Comparison of ENCODE assay signal across 14 cellular contexts in the genomic region with DNA sequence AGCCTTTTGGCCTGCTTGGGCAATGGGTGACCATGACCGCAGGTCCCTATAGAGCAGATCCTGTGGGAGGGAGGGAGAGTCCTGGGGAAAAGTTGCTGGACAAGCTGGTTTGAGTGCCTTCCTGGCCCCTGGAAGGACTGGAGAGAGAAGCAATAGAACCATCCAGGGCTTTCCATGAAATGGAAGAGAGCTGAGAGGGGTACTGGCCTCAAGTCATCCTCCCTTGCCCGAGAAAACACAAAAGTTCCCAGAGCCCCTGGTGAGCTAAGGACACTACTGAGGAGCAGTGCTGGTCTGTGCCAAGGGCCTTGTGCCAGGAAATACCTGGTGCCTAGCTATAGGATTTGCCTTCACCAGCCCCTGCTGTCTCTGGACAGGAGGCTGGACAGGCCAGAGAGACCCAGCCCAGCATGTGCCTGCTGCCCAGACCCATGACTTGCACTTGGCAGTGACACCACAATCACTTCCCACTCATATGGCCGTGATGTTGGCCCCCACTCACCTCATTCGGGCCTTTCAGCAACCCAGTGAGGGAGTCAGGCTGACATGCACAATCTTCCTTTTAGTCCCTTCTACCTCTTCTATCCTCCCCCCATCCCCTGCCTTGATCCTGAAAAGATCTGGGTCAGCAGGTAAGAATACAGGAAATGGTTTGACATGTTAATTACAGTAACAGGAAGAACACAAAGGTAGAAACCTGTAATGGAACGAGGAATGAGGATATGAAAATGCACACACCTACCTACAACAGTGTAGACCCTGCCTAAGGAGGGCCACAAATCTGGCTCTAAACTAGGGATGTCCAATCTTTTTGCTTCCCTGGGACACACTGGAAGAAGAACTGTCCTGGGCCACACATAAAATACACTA. TPM values are rescaled to one million over a fixed set of nuclear protein-coding genes. Genes with fewer than 3 reads are reported as not detected.
A peak's percentile ranks its signal among the peaks of the same experiment; 100 is the strongest.
DNase-seq lines count a peak whose midpoint lies in the region; ATAC-seq and TF ChIP-seq lines count a peak whose summit lies in the region.
"Had no signal": no experiment of that assay in that cellular context is flagged by ENCODE, and none has a peak within 500 bp of the region (broad histone marks: within the 10 kb centered on the region; RNA-seq: fewer than 3 reads in every experiment).

No MANE protein-coding gene starts in this region.

- no peaks in the 10 kb centered on the region for H3K9me3 ChIP-seq in MM.1S (replicated peaks; ENCODE audit: insufficient read depth, low read length)
- H3K9me3 ChIP-seq in esophagus (ENCODE audit: control insufficient read depth in 2 of 2, insufficient read depth in 1 of 2, low read depth in 1 of 2, low read length in 1 of 2) = no peaks in the 10 kb centered on the region
- H3K9me3 ChIP-seq: uterus had no signal

- H3K27ac Mint-ChIP-seq in activated naive CD8-positive, alpha-beta T cell = peak overlapping the region; percentile 68
- no peak overlapping the region for H3K27ac Mint-ChIP-seq in activated naive CD8-positive, alpha-beta T cell treated with anti-CD3 and anti-CD28 coated beads for 36 hours

- peaks cover 70% of the 10 kb centered on the region for H3K79me2 ChIP-seq in MM.1S (ENCODE audit: low read length)

- H3K27me3 Mint-ChIP-seq in activated naive CD8-positive, alpha-beta T cell = no peaks in the 10 kb centered on the region
- H3K27me3 Mint-ChIP-seq in activated naive CD8-positive, alpha-beta T cell treated with anti-CD3 and anti-CD28 coated beads for 36 hours = no peaks in the 10 kb centered on the region

- ATAC-seq in HG03135 (IDR thresholded peaks at IDR 0.05; ENCODE audit: unreplicated experiment) = no peak

- peaks cover 4% of the 10 kb centered on the region for H3K36me3 Mint-ChIP-seq in activated naive CD8-positive, alpha-beta T cell
- peaks cover 17% of the 10 kb centered on the region for H3K36me3 Mint-ChIP-seq in activated naive CD8-positive, alpha-beta T cell treated with anti-CD3 and anti-CD28 coated beads for 36 hours

- peak overlapping the region; percentile 74 for H3K27ac ChIP-seq in MM.1S (ENCODE audit: low read length)
- H3K27ac ChIP-seq in esophagus (ENCODE audit: low read depth in 2 of 2, low read length in 1 of 2) = peak overlapping the region; percentile 10 to 33
- H3K27ac ChIP-seq: KMS-11, uterus had no signal

- no peaks in the 10 kb centered on the region for H3K9me3 Mint-ChIP-seq in activated naive CD8-positive, alpha-beta T cell (ENCODE audit: low read depth)
- H3K9me3 Mint-ChIP-seq in activated naive CD8-positive, alpha-beta T cell treated with anti-CD3 and anti-CD28 coated beads for 36 hours = no peaks in the 10 kb centered on the region

- peak overlapping the region; percentile 14; the same call in 1 of the 2 replicates for H3K9ac ChIP-seq in MM.1S (ENCODE audit: low read length)
- H3K9ac ChIP-seq: KMS-11 had no signal

- no peak overlapping the region for H2AFZ ChIP-seq in MM.1S (ENCODE audit: low read length)

- peak overlapping the region; percentile 8; the same call in 1 of the 2 replicates for H3K4me3 ChIP-seq in MM.1S (ENCODE audit: low read length)
- H3K4me3 ChIP-seq in esophagus (ENCODE audit: low read depth in 1 of 2, low read length in 2 of 2) = no peak overlapping the region
- H3K4me3 ChIP-seq: uterus had no signal

- peaks cover 15% of the 10 kb centered on the region; the same call in 1 of the 2 replicates for H3K36me3 ChIP-seq in MM.1S (replicated peaks; ENCODE audit: insufficient read depth, low read length)
- H3K36me3 ChIP-seq in esophagus (ENCODE audit: control insufficient read depth in 2 of 2, insufficient read depth in 2 of 2, low read length in 1 of 2) = peaks cover 8 to 39% of the 10 kb centered on the region in 2 donors
- H3K36me3 ChIP-seq: uterus had no signal

- peaks cover 70% of the 10 kb centered on the region for H3K4me1 Mint-ChIP-seq in activated naive CD8-positive, alpha-beta T cell (ENCODE audit: low read depth)
- H3K4me1 Mint-ChIP-seq in activated naive CD8-positive, alpha-beta T cell treated with anti-CD3 and anti-CD28 coated beads for 36 hours = peaks cover 57% of the 10 kb centered on the region

- no peak for TF ChIP-seq CTCF in MM.1S (IDR thresholded peaks at IDR 0.05; ENCODE audit: low read length)

- no peaks in the 10 kb centered on the region for H3K9me2 ChIP-seq in MM.1S (replicated peaks; ENCODE audit: insufficient read depth, low read length)

- 78% methylated on average over 5 of the region's 5 CpGs for WGBS in esophagus, 2 donors

- peak overlapping the region; percentile 44 for H3K4me2 ChIP-seq in MM.1S (ENCODE audit: low read depth, low read length)
- H3K4me2 ChIP-seq: KMS-11 had no signal

- H3K27me3 ChIP-seq in MM.1S (replicated peaks; ENCODE audit: insufficient read depth, low read length) (no peaks in the 10 kb centered on the region), esophagus (ENCODE audit: control insufficient read depth in 1 of 2, insufficient read depth in 2 of 2, low read length in 2 of 2) (no peaks in the 10 kb centered on the region)
- H3K27me3 ChIP-seq: uterus had no signal

- no peak for DNase-seq in activated naive CD8-positive, alpha-beta T cell treated with anti-CD3 and anti-CD28 coated beads for 36 hours
- DNase-seq in MM.1S (no peak), ureter (ENCODE audit: low spot score) (peak; percentile 35), NCI-H2171 treated with DMSO at 0.1 percent for 48 hours (lab: John Stamatoyannopoulos, UW) (no peak)
- no peak for DNase-seq in stimulated activated CD4-positive, alpha-beta T cell treated with anti-CD3 and anti-CD28 coated beads, Interleukin-15, amount 100 ng/mL, for 24 hours
- DNase-seq: AML-193, glutamatergic neuron, NCI-H2227 treated with DMSO at 0.1 percent for 48 hours, retina, uterus had no signal

- peaks cover 11% of the 10 kb centered on the region; the same call in 1 of the 2 replicates for H3F3A ChIP-seq in MM.1S (ENCODE audit: insufficient read depth, low read length)

- H3K4me1 ChIP-seq in MM.1S (ENCODE audit: low read length) (peaks cover 51% of the 10 kb centered on the region), esophagus (ENCODE audit: control insufficient read depth in 2 of 2, insufficient read depth in 2 of 2, low read length in 1 of 2) (peaks cover 2 to 8% of the 10 kb centered on the region in 2 donors)

- peak overlapping the region; percentile 56 for H3K4me3 Mint-ChIP-seq in activated naive CD8-positive, alpha-beta T cell
- H3K4me3 Mint-ChIP-seq in activated naive CD8-positive, alpha-beta T cell treated with anti-CD3 and anti-CD28 coated beads for 36 hours = no peak overlapping the region

- no peaks in the 10 kb centered on the region for H4K20me1 ChIP-seq in MM.1S (ENCODE audit: insufficient read depth, low read length)

RNA-seq across cellular contexts. Expression of gene SH3BP5L, which starts 7.0 kb away (rescaled TPM):
- 10 to 100 TPM; 15.9 to 16.8 TPM for total RNA-seq in activated naive CD8-positive, alpha-beta T cell treated with anti-CD3 and anti-CD28 coated beads for 36 hours
- polyA plus RNA-seq in esophagus = 10 to 100 TPM; 18.2 to 34.3 TPM
- 21.7 TPM for total RNA-seq in ureter

RNA-seq across cellular contexts. Expression of gene ZNF672, which starts 19.3 kb away (rescaled TPM):
- 10 to 100 TPM; 46.4 to 48.0 TPM for total RNA-seq in activated naive CD8-positive, alpha-beta T cell treated with anti-CD3 and anti-CD28 coated beads for 36 hours
- 10 to 100 TPM; 11.6 to 15.8 TPM for polyA plus RNA-seq in esophagus
- 30.1 TPM for total RNA-seq in ureter

RNA-seq across cellular contexts. Expression of gene ZNF692, which starts 40.1 kb away (rescaled TPM):
- 10 to 100 TPM; 59.1 to 62.2 TPM for total RNA-seq in activated naive CD8-positive, alpha-beta T cell treated with anti-CD3 and anti-CD28 coated beads for 36 hours
- 100 to 1,000 TPM in 1 of 2 donors, 10 to 100 TPM in 1; 36.3 to 120 TPM for polyA plus RNA-seq in esophagus
- total RNA-seq in ureter = 71.0 TPM
